Comparison of ENCODE assay signal across 11 cellular contexts in the genomic region with DNA sequence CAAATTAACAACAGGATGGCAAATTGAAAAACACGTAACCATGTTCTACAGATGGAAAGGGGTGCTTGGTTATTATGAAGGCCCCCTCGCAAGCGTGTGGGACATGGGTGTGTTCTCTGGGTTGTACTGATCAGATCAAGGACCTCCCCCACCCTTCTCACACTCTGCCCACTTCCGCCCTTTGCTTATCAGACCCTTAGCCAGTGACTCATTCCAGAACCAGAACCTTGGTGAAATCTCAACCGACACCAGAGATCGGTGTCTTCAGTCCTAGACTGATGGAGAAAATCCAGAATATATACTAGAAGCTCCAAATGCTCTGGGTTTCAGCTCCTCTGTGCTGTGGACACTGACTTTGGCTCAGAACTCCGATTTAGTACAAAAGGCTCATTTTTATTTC.
A peak's percentile ranks its signal among the peaks of the same experiment; 100 is the strongest.
DNase-seq lines count a peak whose midpoint lies in the region; ATAC-seq and TF ChIP-seq lines count a peak whose summit lies in the region.
"Had no signal": no experiment of that assay in that cellular context is flagged by ENCODE, and none has a peak within 500 bp of the region (broad histone marks: within the 10 kb centered on the region; RNA-seq: fewer than 3 reads in every experiment).

No MANE protein-coding gene starts in this region.

- H3K9me3 ChIP-seq in PC-3 (ENCODE audit: low read length) = no peaks in the 10 kb centered on the region
- H3K9me3 ChIP-seq: spleen had no signal

- no peaks in the 10 kb centered on the region for H3F3A ChIP-seq in PC-3 (ENCODE audit: low read length, unreplicated experiment)

- H3K27ac ChIP-seq in PC-3 (ENCODE audit: low read length) (no peak overlapping the region), foreskin keratinocyte (no peak overlapping the region)

- intact Hi-C loops in PC-3 (cut with micrococcal nuclease) = no loop called here

- no peak overlapping the region for H3K9ac ChIP-seq in PC-3 (ENCODE audit: low read length)

- H3K27me3 Mint-ChIP-seq in activated naive CD8-positive, alpha-beta T cell treated with anti-CD3 and anti-CD28 coated beads for 36 hours = no peaks in the 10 kb centered on the region

- no peaks in the 10 kb centered on the region for H3K27me3 ChIP-seq in PC-3 (ENCODE audit: low read length)
- H3K27me3 ChIP-seq in foreskin keratinocyte = peaks cover 2% of the 10 kb centered on the region
- H3K27me3 ChIP-seq: spleen had no signal

- H3K9me3 Mint-ChIP-seq in activated naive CD8-positive, alpha-beta T cell treated with anti-CD3 and anti-CD28 coated beads for 36 hours = no peaks in the 10 kb centered on the region

- peak overlapping the region; percentile 4 for H3K27ac Mint-ChIP-seq in activated naive CD8-positive, alpha-beta T cell treated with anti-CD3 and anti-CD28 coated beads for 36 hours

- H3K4me2 ChIP-seq in PC-3 (ENCODE audit: low read length) = no peak overlapping the region

- H4K20me1 ChIP-seq in PC-3 (ENCODE audit: low read length) = no peaks in the 10 kb centered on the region

- H2AFZ ChIP-seq in PC-3 (ENCODE audit: low read length) = no peak overlapping the region

- H3K9me2 ChIP-seq in PC-3 (replicated peaks; ENCODE audit: low read length) = no peaks in the 10 kb centered on the region

- peaks cover 19% of the 10 kb centered on the region for H3K4me1 Mint-ChIP-seq in activated naive CD8-positive, alpha-beta T cell treated with anti-CD3 and anti-CD28 coated beads for 36 hours

- no peak overlapping the region for H3K4me3 ChIP-seq in PC-3 (ENCODE audit: low read length)
- H3K4me3 ChIP-seq: spleen had no signal

- CTCF ChIA-PET in PC-3 (lab: Charles Lee) = no interaction called here

- TF ChIP-seq CTCF in PC-3 (conservative IDR thresholded peaks at IDR 0.05; ENCODE audit: low read depth, low read length) (no peak), foreskin keratinocyte (conservative IDR thresholded peaks at IDR 0.05) (no peak)

- no peaks in the 10 kb centered on the region for H3K36me3 ChIP-seq in PC-3 (ENCODE audit: low read depth, low read length)
- H3K36me3 ChIP-seq: spleen had no signal

- DNase-seq in activated naive CD8-positive, alpha-beta T cell treated with anti-CD3 and anti-CD28 coated beads for 36 hours = no peak
- no peak for DNase-seq in PC-3
- DNase-seq in foreskin keratinocyte = no peak
- no peak for DNase-seq in stimulated activated CD4-positive, alpha-beta T cell treated with anti-CD3 and anti-CD28 coated beads, Interleukin-1b, Interleukin-23, amount 100 ng/mL, for 48 hours
- DNase-seq: left cardiac atrium, NCI-H226, spleen had no signal

- no TSS peak for BruUV-seq in PC-3 (replicated peaks; lab: Mats Ljungman, UMichigan)

- H3K36me3 Mint-ChIP-seq in activated naive CD8-positive, alpha-beta T cell treated with anti-CD3 and anti-CD28 coated beads for 36 hours = peaks cover 39% of the 10 kb centered on the region

- no peaks in the 10 kb centered on the region for H3K4me1 ChIP-seq in PC-3 (ENCODE audit: insufficient read depth, low read length)
- H3K4me1 ChIP-seq in foreskin keratinocyte = no peaks in the 10 kb centered on the region
- H3K4me1 ChIP-seq: spleen had no signal

- POLR2A ChIA-PET in PC-3 (lab: Charles Lee; ENCODE audit: unreplicated experiment) = no interaction called here

- no peaks in the 10 kb centered on the region for H3K79me2 ChIP-seq in PC-3 (ENCODE audit: low read length)

- ATAC-seq in GM18517 (IDR thresholded peaks at IDR 0.05; ENCODE audit: unreplicated experiment) (peak; percentile 57), GM21526 (IDR thresholded peaks at IDR 0.05; ENCODE audit: low FRiP score, unreplicated experiment) (peak; percentile 67), HG03469 (IDR thresholded peaks at IDR 0.05; ENCODE audit: unreplicated experiment) (peak; percentile 55), HG03108 (IDR thresholded peaks at IDR 0.05; ENCODE audit: unreplicated experiment) (no peak), PC-3 (no peak), foreskin keratinocyte (no peak)
- ATAC-seq: left cardiac atrium had no signal

- H3K4me3 Mint-ChIP-seq in activated naive CD8-positive, alpha-beta T cell treated with anti-CD3 and anti-CD28 coated beads for 36 hours = no peak overlapping the region

Comparison
In these comparisons a context has a peak if more than half of its experiments do, and no peak if none do; other contexts are left out.
1. ATAC-seq: peak in GM18517 (single experiment), GM21526 (single experiment) and HG03469 (single experiment); none in HG03108 (single experiment), PC-3 (single experiment) and foreskin keratinocyte (single experiment).